ENCODE assay signal across 7 cellular contexts in the genomic region with DNA sequence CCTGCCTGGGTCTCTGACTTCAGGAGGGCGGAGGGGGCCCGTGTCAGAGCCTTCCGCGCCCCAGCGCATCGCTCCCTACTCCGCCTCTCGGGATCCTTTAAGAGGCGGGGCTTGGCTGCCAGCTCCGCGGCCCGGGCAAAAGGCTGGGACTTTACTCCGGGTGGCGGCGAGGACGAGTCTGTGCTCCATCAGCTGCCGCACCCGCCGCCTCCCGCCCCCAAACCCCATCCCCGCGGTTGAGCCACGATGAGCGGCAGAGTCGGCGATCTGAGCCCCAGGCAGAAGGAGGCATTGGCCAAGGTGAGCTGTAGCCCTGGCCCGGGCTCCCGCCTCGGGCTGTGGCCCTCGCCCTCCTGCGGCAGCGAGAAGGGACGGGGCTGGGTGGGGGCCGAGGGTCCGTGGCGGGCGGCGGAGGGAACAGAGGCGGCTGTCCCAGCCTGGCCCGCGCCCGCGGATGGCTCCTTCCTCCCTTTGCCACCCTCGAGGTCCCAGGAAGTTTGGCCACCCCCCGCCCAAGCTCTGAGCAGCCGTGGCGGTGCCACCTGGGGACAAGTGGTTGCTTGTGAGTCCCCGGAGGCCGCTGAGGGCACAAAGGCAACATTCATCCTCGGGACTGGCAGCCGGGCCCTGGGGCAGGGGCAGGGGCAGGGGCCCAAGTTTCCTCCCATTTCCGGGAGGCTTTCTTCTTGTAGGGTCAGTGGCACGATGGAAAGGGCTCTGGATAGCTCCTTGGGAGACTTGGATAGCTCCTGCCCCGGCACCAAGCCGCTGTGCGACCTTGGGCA.
A peak's percentile ranks its signal among the peaks of the same experiment; 100 is the strongest.
DNase-seq lines count a peak whose midpoint lies in the region; ATAC-seq, FAIRE-seq and TF ChIP-seq lines count a peak whose summit lies in the region.

A gene (plus strand): TSS at position 148 of the 785 bp plus-strand sequence. CDS start 99 bp downstream, at position 247.

- H3K4me3 ChIP-seq in epithelial cell of esophagus (ENCODE audit: low read length) = peak within 1 kb of the TSS; percentile 74

- FAIRE-seq in GM19239 (lab: Jason Lieb, UNC) = peak; percentile 48

- TF ChIP-seq CTCF in epithelial cell of esophagus (IDR thresholded peaks at IDR 0.05; ENCODE audit: insufficient read depth, low read depth, low read length, missing control alignments) = no peak

- no peak for ATAC-seq in HG02588 (IDR thresholded peaks at IDR 0.05; ENCODE audit: unreplicated experiment)

- DNase-seq in GM19239 (ENCODE audit: insufficient read length, low spot score) (no peak), NCI-H748 (lab: John Stamatoyannopoulos, UW; ENCODE audit: unreplicated experiment) (peak; percentile 67), epithelial cell of esophagus (ENCODE audit: low read depth) (peak; percentile 64), middle frontal gyrus (ENCODE audit: extremely low spot score, low spot score) (peak; percentile 48)
- DNase-seq in activated T-cell treated with anti-CD3 and anti-CD28 coated beads, Interleukin-2, amount 50 U/mL, for 1 hour = peak; percentile 76
- DNase-seq in stimulated activated CD8-positive, alpha-beta memory T cell treated with anti-CD3 and anti-CD28 coated beads, Interleukin-2, amount 100 ng/mL, for 48 hours (ENCODE audit: low read depth in 2 of 2) = peak; percentile 53 to 60
